ENCODE assay signal across 9 cellular contexts in genomic region chr14:22733829-22734228, GRCh38.
"Had no signal": no experiment of that assay in that cellular context is flagged by ENCODE, and none has a peak within 500 bp of the region (broad histone marks: within the 10 kb centered on the region; RNA-seq: fewer than 3 reads in every experiment).

No MANE protein-coding gene starts in this region.

- H3K4me3 ChIP-seq: GM23338 had no signal

- H3K27ac ChIP-seq: HL-60, KMS-11 had no signal

- DNase-seq: H9, HCEC 1CT, IMR-90, KBM-7 had no signal

- H3K4me2 ChIP-seq: GM23338, KMS-11 had no signal

- H3K9ac ChIP-seq: KMS-11 had no signal

- H3K4me1 Mint-ChIP-seq: GM23338, H9 had no signal

- ATAC-seq: GM23338 had no signal

- H3K27ac Mint-ChIP-seq: GM23338, H9 had no signal

- H2AFZ ChIP-seq: GM23338 had no signal

- H3K4me3 Mint-ChIP-seq: GM23338, H9 had no signal

- FAIRE-seq: H1, H54 had no signal
